In genomic region chr18:35386600-35387366, GRCh38 we compare ENCODE assay signal across 8 cellular contexts. TPM values are rescaled to one million over a fixed set of nuclear protein-coding genes. Genes with fewer than 3 reads are reported as not detected.
DNase-seq lines count a peak whose midpoint lies in the region; ATAC-seq, FAIRE-seq and TF ChIP-seq lines count a peak whose summit lies in the region.

No MANE protein-coding gene starts in this region.

- intact Hi-C loops in kidney (cut with DNase I) = no loop called here

- no peaks in the 10 kb centered on the region for H3K27me3 ChIP-seq in bronchial epithelial cell (ENCODE audit: control insufficient read depth, insufficient read depth, low read length)

- DNase-seq in activated gamma-delta T cell treated with Interleukin-2 at 50 U/mL for 16 hours = peak; percentile 64
- DNase-seq in activated gamma-delta T cell (lab: John Stamatoyannopoulos, UW) = no peak
- DNase-seq in NCI-H2196 (lab: John Stamatoyannopoulos, UW; ENCODE audit: unreplicated experiment) = peak; percentile 78
- peak; percentile 80 for DNase-seq in bronchial epithelial cell (ENCODE audit: low read depth)
- DNase-seq in kidney = no peak
- peak; percentile 64 for DNase-seq in stimulated activated CD4-positive, alpha-beta T cell treated with anti-CD3 and anti-CD28 coated beads, Interleukin-1b, Interleukin-23, amount 100 ng/mL, for 48 hours

- H3K27ac ChIP-seq in VCaP = no peak overlapping the region
- no peak overlapping the region for H3K27ac ChIP-seq in kidney (ENCODE audit: low read depth in 2 of 2, low read length in 2 of 2)

- H3K4me3 ChIP-seq in bronchial epithelial cell (ENCODE audit: low read depth, low read length) (no peak overlapping the region), kidney (ENCODE audit: low read length in 2 of 2) (no peak overlapping the region)

- TF ChIP-seq CTCF in VCaP (conservative IDR thresholded peaks at IDR 0.05) = peak; percentile 82
- TF ChIP-seq CTCF in bronchial epithelial cell (IDR thresholded peaks at IDR 0.05; ENCODE audit: insufficient read depth, low read length, severe bottlenecking) = peak; percentile 91
- TF ChIP-seq CTCF in kidney (IDR thresholded peaks at IDR 0.05; ENCODE audit: borderline replicate concordance, extremely low read depth, insufficient read depth) = peak; percentile 85

- FAIRE-seq in bronchial epithelial cell (lab: Jason Lieb, UNC) (no peak), kidney (lab: Jason Lieb, UNC) (no peak)

- H3K4me1 ChIP-seq in kidney (ENCODE audit: control insufficient read depth in 1 of 2, insufficient read depth in 1 of 2, low read depth in 1 of 2, low read length in 2 of 2) = peaks cover 0 to 6% of the 10 kb centered on the region in 2 donors

- peak; percentile 73 for ATAC-seq in HG03066 (IDR thresholded peaks at IDR 0.05; ENCODE audit: low read depth, unreplicated experiment)

- H3K9ac ChIP-seq in kidney (ENCODE audit: low read length in 2 of 2) = no peak overlapping the region

- no peaks in the 10 kb centered on the region for H3K36me3 ChIP-seq in bronchial epithelial cell (ENCODE audit: control insufficient read depth, insufficient read depth, low read length)
- H3K36me3 ChIP-seq in kidney (ENCODE audit: control insufficient read depth in 1 of 2, insufficient read depth in 2 of 2, low read length in 2 of 2) = no peaks in the 10 kb centered on the region

- H3K9me3 ChIP-seq in kidney (ENCODE audit: control insufficient read depth in 1 of 2, low read length in 2 of 2) = no peaks in the 10 kb centered on the region

RNA-seq across cellular contexts. Expression of gene ZNF396, which starts 9.6 kb away (rescaled TPM):
- total RNA-seq in bronchial epithelial cell = 0.79 and 2.6 TPM in 2 replicates
- total RNA-seq in kidney = 6.5 TPM
- polyA plus RNA-seq in kidney (ENCODE audit: insufficient read depth, low read depth, low replicate concordance) = 4.7 TPM

RNA-seq across cellular contexts. Expression of gene ZNF24, which starts 42.6 kb away (rescaled TPM):
- total RNA-seq in bronchial epithelial cell (28.5 and 32.9 TPM in 2 replicates), kidney (55.5 TPM)
- polyA plus RNA-seq in kidney (ENCODE audit: insufficient read depth, low read depth, low replicate concordance) = 14.3 TPM

Comparison
In these comparisons a context has a peak if more than half of its experiments do, and no peak if none do; other contexts are left out.
1. DNase-seq: peak in activated gamma-delta T cell treated with Interleukin-2 at 50 U/mL for 16 hours (single experiment), NCI-H2196 (single experiment), bronchial epithelial cell (single experiment) and stimulated activated CD4-positive, alpha-beta T cell treated with anti-CD3 and anti-CD28 coated beads, Interleukin-1b, Interleukin-23, amount 100 ng/mL, for 48 hours (single experiment); none in activated gamma-delta T cell (single experiment) and kidney (single experiment).
2. Peak in every context shown above with its lines, with median percentiles within 50 percentile points of each other: CTCF ChIP-seq.